13 cellular contexts compared by ENCODE assay signal in the genomic region with DNA sequence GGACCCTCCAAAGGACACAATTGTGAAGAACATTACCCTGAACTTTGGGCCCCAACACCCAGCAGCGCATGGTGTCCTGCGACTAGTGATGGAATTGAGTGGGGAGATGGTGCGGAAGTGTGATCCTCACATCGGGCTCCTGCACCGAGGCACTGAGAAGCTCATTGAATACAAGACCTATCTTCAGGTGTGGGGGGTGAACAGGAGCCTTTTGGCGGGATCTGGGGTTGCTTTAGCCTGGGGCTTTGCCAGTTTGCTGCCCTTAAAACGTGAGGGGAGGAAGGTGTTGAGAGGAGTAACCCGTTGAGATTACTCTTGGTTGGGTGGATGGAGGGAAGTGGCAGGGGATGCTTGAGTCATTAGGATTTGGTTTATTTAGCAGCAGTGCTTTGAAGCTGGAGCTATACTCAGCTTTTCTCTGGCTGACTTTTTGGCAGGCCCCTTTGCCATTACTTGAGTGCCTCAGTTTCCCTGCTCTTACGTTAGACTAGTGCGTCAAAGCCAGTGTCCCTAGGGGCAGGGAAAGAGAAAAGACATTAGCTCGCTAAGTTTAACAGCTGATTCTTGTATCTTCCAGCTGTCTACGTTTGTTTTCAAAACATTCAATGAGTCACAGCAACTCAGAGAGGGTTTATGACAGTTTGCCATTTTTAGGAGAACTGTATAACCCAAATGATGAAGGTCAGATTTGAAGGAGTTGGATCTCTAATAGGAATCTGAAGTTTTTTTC. TPM values are rescaled to one million over a fixed set of nuclear protein-coding genes. Genes with fewer than 3 reads are reported as not detected.
DNase-seq lines count a peak whose midpoint lies in the region; ATAC-seq and TF ChIP-seq lines count a peak whose summit lies in the region.
"Had no signal": no experiment of that assay in that cellular context is flagged by ENCODE, and none has a peak within 500 bp of the region (broad histone marks: within the 10 kb centered on the region; RNA-seq: fewer than 3 reads in every experiment).

No MANE protein-coding gene starts in this region.

- peaks cover 59% of the 10 kb centered on the region for H3K4me1 Mint-ChIP-seq in activated CD4-positive, alpha-beta memory T cell treated with anti-CD3 and anti-CD28 coated beads, Interleukin-2, amount 10 ng/mL, durations not matched to agents 7 days and 5 days
- H3K4me1 Mint-ChIP-seq in activated CD4-positive, alpha-beta memory T cell treated with anti-CD3 and anti-CD28 coated beads for 36 hours (ENCODE audit: low read depth), result peaks cover 44% of the 10 kb centered on the region
- H3K4me1 Mint-ChIP-seq in dendritic cell treated with granulocyte-macrophage colony-stimulating factor and Interleukin-4, amounts not matched to agents 40 ng/mL and 50 ng/mL, for 4 days (ENCODE audit: low read depth), result peaks cover 49% of the 10 kb centered on the region
- H3K4me1 Mint-ChIP-seq in effector memory CD8-positive, alpha-beta T cell (ENCODE audit: low read depth in 2 of 2), result peaks cover 35 to 41% of the 10 kb centered on the region in 2 donors

- POLR2A ChIA-PET in activated CD4-positive, alpha-beta memory T cell treated with anti-CD3 and anti-CD28 coated beads, Interleukin-2, amount 10 ng/mL, durations not matched to agents 7 days and 5 days (lab: Charles Lee), result interaction anchor here (0.9 to 2.7 kb wide), 4 partner anchors 10 to 100 kb away, joined by 3 to 11 read pairs (median 6); partner anchors contain the start of genes FCER1G and TOMM40L
- POLR2A ChIA-PET in activated CD4-positive, alpha-beta memory T cell treated with anti-CD3 and anti-CD28 coated beads for 36 hours (lab: Charles Lee), result interaction anchor here (1.6 kb wide), 1 partner anchor 19 kb away, joined by 4 read pairs; the partner anchor contains the start of gene TOMM40L

- intact Hi-C loops in activated CD4-positive, alpha-beta memory T cell treated with anti-CD3 and anti-CD28 coated beads for 36 hours (cut with micrococcal nuclease), result no loop called here
- intact Hi-C loops in dendritic cell treated with granulocyte-macrophage colony-stimulating factor and Interleukin-4, amounts not matched to agents 40 ng/mL and 50 ng/mL, for 4 days (cut with micrococcal nuclease), result no loop called here
- intact Hi-C loops in left lung (cut with DNase I), result no loop called here

- H3K4me3 ChIP-seq in left lung, result no peak overlapping the region

- peak overlapping the region; percentile 15 to 44 for H3K27ac ChIP-seq in left lung
- peak overlapping the region; percentile 43 for H3K27ac ChIP-seq in substantia nigra (ENCODE audit: low read depth, low read length, poor library complexity, severe bottlenecking)

- CTCF ChIA-PET in activated CD4-positive, alpha-beta memory T cell treated with anti-CD3 and anti-CD28 coated beads, Interleukin-2, amount 10 ng/mL, durations not matched to agents 7 days and 5 days (lab: Charles Lee), result interaction anchor here (0.8 to 5.5 kb wide), 9 partner anchors 10 to 176 kb away, joined by 3 to 101 read pairs (median 4); partner anchors contain the start of genes APOA2, PPOX and TOMM40L
- CTCF ChIA-PET in activated CD4-positive, alpha-beta memory T cell treated with anti-CD3 and anti-CD28 coated beads for 36 hours (lab: Charles Lee), result interaction anchor here (2.5 to 7.6 kb wide), 3 partner anchors 14 to 176 kb away, joined by 10 to 103 read pairs (median 68); partner anchors contain the start of gene TOMM40L

- TF ChIP-seq CTCF in left lung (IDR thresholded peaks at IDR 0.05), result no peak

- no peak overlapping the region for H3K4me3 Mint-ChIP-seq in activated CD4-positive, alpha-beta memory T cell treated with anti-CD3 and anti-CD28 coated beads, Interleukin-2, amount 10 ng/mL, durations not matched to agents 7 days and 5 days
- no peak overlapping the region for H3K4me3 Mint-ChIP-seq in activated CD4-positive, alpha-beta memory T cell treated with anti-CD3 and anti-CD28 coated beads for 36 hours
- H3K4me3 Mint-ChIP-seq in dendritic cell treated with granulocyte-macrophage colony-stimulating factor and Interleukin-4, amounts not matched to agents 40 ng/mL and 50 ng/mL, for 4 days, result no peak overlapping the region
- H3K4me3 Mint-ChIP-seq in effector memory CD8-positive, alpha-beta T cell, result no peak overlapping the region

- peak overlapping the region; percentile 4 for H3K27ac Mint-ChIP-seq in activated CD4-positive, alpha-beta memory T cell treated with anti-CD3 and anti-CD28 coated beads, Interleukin-2, amount 10 ng/mL, durations not matched to agents 7 days and 5 days
- no peak overlapping the region for H3K27ac Mint-ChIP-seq in activated CD4-positive, alpha-beta memory T cell treated with anti-CD3 and anti-CD28 coated beads for 36 hours
- peak overlapping the region; percentile 6 for H3K27ac Mint-ChIP-seq in dendritic cell treated with granulocyte-macrophage colony-stimulating factor and Interleukin-4, amounts not matched to agents 40 ng/mL and 50 ng/mL, for 4 days
- H3K27ac Mint-ChIP-seq in effector memory CD8-positive, alpha-beta T cell, result no peak overlapping the region

- H3K27me3 ChIP-seq in left lung, result no peaks in the 10 kb centered on the region

- no peaks in the 10 kb centered on the region for H3K9me3 ChIP-seq in left lung

- H3K9me3 Mint-ChIP-seq in activated CD4-positive, alpha-beta memory T cell treated with anti-CD3 and anti-CD28 coated beads, Interleukin-2, amount 10 ng/mL, durations not matched to agents 7 days and 5 days, result no peaks in the 10 kb centered on the region
- no peaks in the 10 kb centered on the region for H3K9me3 Mint-ChIP-seq in activated CD4-positive, alpha-beta memory T cell treated with anti-CD3 and anti-CD28 coated beads for 36 hours
- H3K9me3 Mint-ChIP-seq in dendritic cell treated with granulocyte-macrophage colony-stimulating factor and Interleukin-4, amounts not matched to agents 40 ng/mL and 50 ng/mL, for 4 days, result no peaks in the 10 kb centered on the region
- no peaks in the 10 kb centered on the region for H3K9me3 Mint-ChIP-seq in effector memory CD8-positive, alpha-beta T cell

- peaks cover 72% of the 10 kb centered on the region for H3K36me3 Mint-ChIP-seq in activated CD4-positive, alpha-beta memory T cell treated with anti-CD3 and anti-CD28 coated beads, Interleukin-2, amount 10 ng/mL, durations not matched to agents 7 days and 5 days (ENCODE audit: low read depth)
- peaks cover 41% of the 10 kb centered on the region for H3K36me3 Mint-ChIP-seq in activated CD4-positive, alpha-beta memory T cell treated with anti-CD3 and anti-CD28 coated beads for 36 hours
- H3K36me3 Mint-ChIP-seq in dendritic cell treated with granulocyte-macrophage colony-stimulating factor and Interleukin-4, amounts not matched to agents 40 ng/mL and 50 ng/mL, for 4 days (ENCODE audit: low read depth), result peaks cover 82% of the 10 kb centered on the region
- peaks cover 68% of the 10 kb centered on the region for H3K36me3 Mint-ChIP-seq in effector memory CD8-positive, alpha-beta T cell (ENCODE audit: insufficient read depth)

- H3K36me3 ChIP-seq in left lung, result peaks cover 4 to 69% of the 10 kb centered on the region in 2 donors

- no peak for ATAC-seq in left lung
- no peak for ATAC-seq in effector memory CD8-positive, alpha-beta T cell (replicated peaks)
- ATAC-seq in GM19328 (IDR thresholded peaks at IDR 0.05; ENCODE audit: unreplicated experiment), result no peak

- DNase-seq in activated CD4-positive, alpha-beta memory T cell treated with anti-CD3 and anti-CD28 coated beads, Interleukin-2, amount 10 ng/mL, durations not matched to agents 7 days and 5 days, result no peak
- no peak for DNase-seq in activated CD4-positive, alpha-beta memory T cell treated with anti-CD3 and anti-CD28 coated beads for 36 hours
- DNase-seq in left lung, result no peak
- DNase-seq in substantia nigra (lab: John Stamatoyannopoulos, UW), result no peak
- no peak for DNase-seq in NCI-H510A (lab: John Stamatoyannopoulos, UW)
- DNase-seq in effector memory CD8-positive, alpha-beta T cell, result no peak
- DNase-seq: activated T-cell treated with anti-CD3 and anti-CD28 coated beads for 4 hours; central memory CD4-positive, alpha-beta T cell; GOT3; NCI-H1092 had no signal

- peaks cover 15 to 85% of the 10 kb centered on the region in 2 donors for H3K4me1 ChIP-seq in left lung

- H3K27me3 Mint-ChIP-seq in activated CD4-positive, alpha-beta memory T cell treated with anti-CD3 and anti-CD28 coated beads, Interleukin-2, amount 10 ng/mL, durations not matched to agents 7 days and 5 days, result no peaks in the 10 kb centered on the region
- no peaks in the 10 kb centered on the region for H3K27me3 Mint-ChIP-seq in activated CD4-positive, alpha-beta memory T cell treated with anti-CD3 and anti-CD28 coated beads for 36 hours
- H3K27me3 Mint-ChIP-seq in dendritic cell treated with granulocyte-macrophage colony-stimulating factor and Interleukin-4, amounts not matched to agents 40 ng/mL and 50 ng/mL, for 4 days, result no peaks in the 10 kb centered on the region
- H3K27me3 Mint-ChIP-seq in effector memory CD8-positive, alpha-beta T cell, result no peaks in the 10 kb centered on the region

RNA-seq across cellular contexts. Expression of gene NDUFS2, which starts 4.4 kb away (rescaled TPM):
- 10 to 100 TPM; 83.0 to 87.3 TPM for total RNA-seq in activated CD4-positive, alpha-beta memory T cell treated with anti-CD3 and anti-CD28 coated beads, Interleukin-2, amount 10 ng/mL, durations not matched to agents 7 days and 5 days
- total RNA-seq in activated CD4-positive, alpha-beta memory T cell treated with anti-CD3 and anti-CD28 coated beads for 36 hours, result 100 to 1,000 TPM in 1 of 2 experiments, 10 to 100 TPM in 1; 98.3 to 103 TPM
- 10 to 100 TPM; 67.7 to 78.6 TPM for total RNA-seq in left lung

RNA-seq across cellular contexts. Expression of gene ADAMTS4, which starts 7.7 kb away (rescaled TPM):
- 1 to 10 TPM in 1 of 2 experiments, under 1 TPM in 1; 0.83 to 1.2 TPM for total RNA-seq in activated CD4-positive, alpha-beta memory T cell treated with anti-CD3 and anti-CD28 coated beads, Interleukin-2, amount 10 ng/mL, durations not matched to agents 7 days and 5 days
- total RNA-seq in activated CD4-positive, alpha-beta memory T cell treated with anti-CD3 and anti-CD28 coated beads for 36 hours, result 1 to 10 TPM; 2.3 to 3.0 TPM
- 10 to 100 TPM; 13.4 to 15.4 TPM for total RNA-seq in left lung

RNA-seq across cellular contexts. Expression of gene FCER1G, which starts 8.5 kb away (rescaled TPM):
- 1 to 10 TPM; 1.1 to 1.3 TPM for total RNA-seq in activated CD4-positive, alpha-beta memory T cell treated with anti-CD3 and anti-CD28 coated beads, Interleukin-2, amount 10 ng/mL, durations not matched to agents 7 days and 5 days
- 1 to 10 TPM in 1 of 2 experiments, under 1 TPM in 1; 0.99 to 2.0 TPM for total RNA-seq in activated CD4-positive, alpha-beta memory T cell treated with anti-CD3 and anti-CD28 coated beads for 36 hours
- 100 to 1,000 TPM; 102 to 329 TPM for total RNA-seq in left lung

RNA-seq across cellular contexts. Expression of gene APOA2, which starts 16.9 kb away (rescaled TPM):
- not detected for total RNA-seq in activated CD4-positive, alpha-beta memory T cell treated with anti-CD3 and anti-CD28 coated beads, Interleukin-2, amount 10 ng/mL, durations not matched to agents 7 days and 5 days
- not detected for total RNA-seq in activated CD4-positive, alpha-beta memory T cell treated with anti-CD3 and anti-CD28 coated beads for 36 hours
- not detected for total RNA-seq in left lung
- total RNA-seq: pulmonary artery endothelial cell had no signal

RNA-seq across cellular contexts. Expression of gene TOMM40L, which starts 19.3 kb away (rescaled TPM):
- total RNA-seq in activated CD4-positive, alpha-beta memory T cell treated with anti-CD3 and anti-CD28 coated beads, Interleukin-2, amount 10 ng/mL, durations not matched to agents 7 days and 5 days, result 10 to 100 TPM; 17.4 to 18.1 TPM
- total RNA-seq in activated CD4-positive, alpha-beta memory T cell treated with anti-CD3 and anti-CD28 coated beads for 36 hours, result 10 to 100 TPM; 14.8 to 15.4 TPM
- total RNA-seq in left lung, result 10 to 100 TPM; 12.7 to 15.6 TPM

Comparison
In these comparisons a context has a peak if more than half of its experiments do, and no peak if none do; other contexts are left out.
1. H3K27ac Mint-ChIP-seq: peak in activated CD4-positive, alpha-beta memory T cell treated with anti-CD3 and anti-CD28 coated beads, Interleukin-2, amount 10 ng/mL, durations not matched to agents 7 days and 5 days (single experiment) and dendritic cell treated with granulocyte-macrophage colony-stimulating factor and Interleukin-4, amounts not matched to agents 40 ng/mL and 50 ng/mL, for 4 days (single experiment); none in activated CD4-positive, alpha-beta memory T cell treated with anti-CD3 and anti-CD28 coated beads for 36 hours (single experiment) and effector memory CD8-positive, alpha-beta T cell (0 of 2).
2. RNA of gene FCER1G, which starts 8.5 kb away (total RNA-seq): 102 to 329 TPM in left lung; 0.99 to 2.0 TPM in activated CD4-positive, alpha-beta memory T cell treated with anti-CD3 and anti-CD28 coated beads for 36 hours and 1.1 to 1.3 TPM in activated CD4-positive, alpha-beta memory T cell treated with anti-CD3 and anti-CD28 coated beads, Interleukin-2, amount 10 ng/mL, durations not matched to agents 7 days and 5 days; every median in the first group is over 10 times any median in the second.